In the genomic region with DNA sequence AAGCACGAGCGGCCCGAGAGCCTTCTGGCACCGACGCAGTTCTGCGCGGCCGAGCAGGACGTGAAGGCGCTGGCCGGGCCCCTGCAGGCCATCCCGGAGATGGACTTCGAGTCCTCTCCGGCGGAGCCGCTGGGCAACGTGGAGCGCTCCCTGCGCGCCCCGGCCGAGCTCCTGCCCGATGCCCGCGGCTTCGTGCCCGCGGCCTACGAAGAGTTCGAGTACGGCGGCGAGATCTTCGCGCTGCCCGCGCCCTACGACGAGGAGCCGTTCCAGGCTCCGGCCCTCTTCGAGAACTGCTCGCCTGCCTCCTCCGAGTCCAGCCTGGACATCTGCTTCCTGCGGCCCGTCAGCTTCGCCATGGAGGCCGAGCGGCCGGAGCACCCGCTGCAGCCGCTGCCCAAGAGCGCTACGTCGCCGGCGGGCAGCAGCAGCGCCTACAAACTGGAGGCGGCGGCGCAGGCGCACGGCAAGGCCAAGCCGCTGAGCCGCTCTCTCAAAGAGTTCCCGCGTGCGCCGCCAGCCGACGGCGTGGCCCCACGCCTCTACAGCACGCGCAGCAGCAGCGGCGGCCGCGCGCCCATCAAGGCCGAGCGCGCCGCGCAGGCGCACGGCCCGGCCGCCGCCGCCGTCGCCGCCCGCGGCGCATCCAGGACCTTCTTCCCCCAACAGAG, we compare ENCODE assay signal across 9 cellular contexts.
A peak's percentile ranks its signal among the peaks of the same experiment; 100 is the strongest.
DNase-seq lines count a peak whose midpoint lies in the region; TF ChIP-seq lines count a peak whose summit lies in the region.
"Had no signal": no experiment of that assay in that cellular context is flagged by ENCODE, and none has a peak within 500 bp of the region (broad histone marks: within the 10 kb centered on the region; RNA-seq: fewer than 3 reads in every experiment).

No MANE protein-coding gene starts in this region.

- H3K27me3 ChIP-seq in Peyer's patch (no peaks in the 10 kb centered on the region), left ventricle myocardium inferior (ENCODE audit: low read depth) (no peaks in the 10 kb centered on the region), uterus (no peaks in the 10 kb centered on the region)

- H3K4me1 ChIP-seq in Peyer's patch, result peaks cover 0 to 7% (median 0%) of the 10 kb centered on the region in 4 donors
- H3K4me1 ChIP-seq in left ventricle myocardium inferior, result peaks cover 7% of the 10 kb centered on the region
- H3K4me1 ChIP-seq in uterus, result no peaks in the 10 kb centered on the region
- H3K4me1 ChIP-seq: A549 had no signal

- DNase-seq in NCI-H1417 (lab: John Stamatoyannopoulos, UW), result peak in 2 of 3 experiments; percentile 68 to 72
- DNase-seq in NCI-H1417 treated with DMSO at 0.1 percent for 48 hours (lab: John Stamatoyannopoulos, UW), result no peak
- DNase-seq in Peyer's patch, result peak; percentile 27 to 80 (median 76)
- peak; percentile 88 for DNase-seq in amniotic epithelial cell (ENCODE audit: low read depth)
- DNase-seq in left ventricle myocardium inferior, result peak; percentile 81
- DNase-seq in retina, result peak; percentile 91
- peak; percentile 65 to 77 for DNase-seq in uterus
- DNase-seq in NCI-H2081 (lab: John Stamatoyannopoulos, UW), result no peak

- H3K9me3 ChIP-seq in Peyer's patch, result no peaks in the 10 kb centered on the region
- no peaks in the 10 kb centered on the region for H3K9me3 ChIP-seq in left ventricle myocardium inferior (replicated peaks)
- H3K9me3 ChIP-seq in uterus, result no peaks in the 10 kb centered on the region
- H3K9me3 ChIP-seq: A549 had no signal

- H3K4me3 ChIP-seq in Peyer's patch (peak overlapping the region; percentile 34 to 51 (median 43)), left ventricle myocardium inferior (peak overlapping the region; percentile 64), uterus (peak overlapping the region; percentile 22 to 47)
- H3K4me3 ChIP-seq: A549 had no signal

- TF ChIP-seq POLR2A in Peyer's patch (IDR thresholded peaks at IDR 0.05) (no peak), uterus (IDR thresholded peaks at IDR 0.05) (no peak)

- H3K27ac ChIP-seq in Peyer's patch (no peak overlapping the region), left ventricle myocardium inferior (replicated peaks) (peak overlapping the region; percentile 13), uterus (no peak overlapping the region)
- H3K27ac ChIP-seq: A549 had no signal

- TF ChIP-seq CTCF in Peyer's patch (IDR thresholded peaks at IDR 0.05) (peak in 2 of 6 experiments; percentile 14), left ventricle myocardium inferior (IDR thresholded peaks at IDR 0.05; ENCODE audit: borderline replicate concordance) (no peak), uterus (IDR thresholded peaks at IDR 0.05) (peak in 3 of 4 experiments; percentile 16 to 41 (median 17))

- intact Hi-C loops in left ventricle myocardium inferior (cut with micrococcal nuclease), result no loop called here
- intact Hi-C loops in uterus (cut with DNase I; ENCODE audit: low total_unique reads), result no loop called here

- H3K36me3 ChIP-seq in Peyer's patch, result no peaks in the 10 kb centered on the region
- no peaks in the 10 kb centered on the region for H3K36me3 ChIP-seq in left ventricle myocardium inferior
- H3K36me3 ChIP-seq in uterus, result no peaks in the 10 kb centered on the region

Comparison
In these comparisons a context has a peak if more than half of its experiments do, and no peak if none do; other contexts are left out.
1. DNase-seq: peak in NCI-H1417 (2 of 3), Peyer's patch (3 of 3), amniotic epithelial cell (single experiment), left ventricle myocardium inferior (single experiment), retina (single experiment) and uterus (2 of 2); none in NCI-H1417 treated with DMSO at 0.1 percent for 48 hours (single experiment) and NCI-H2081 (0 of 2).
2. Peak in every context shown above with its lines, with median percentiles within 50 percentile points of each other: H3K4me3 ChIP-seq.